35 cellular contexts compared by ENCODE assay signal in the genomic region with DNA sequence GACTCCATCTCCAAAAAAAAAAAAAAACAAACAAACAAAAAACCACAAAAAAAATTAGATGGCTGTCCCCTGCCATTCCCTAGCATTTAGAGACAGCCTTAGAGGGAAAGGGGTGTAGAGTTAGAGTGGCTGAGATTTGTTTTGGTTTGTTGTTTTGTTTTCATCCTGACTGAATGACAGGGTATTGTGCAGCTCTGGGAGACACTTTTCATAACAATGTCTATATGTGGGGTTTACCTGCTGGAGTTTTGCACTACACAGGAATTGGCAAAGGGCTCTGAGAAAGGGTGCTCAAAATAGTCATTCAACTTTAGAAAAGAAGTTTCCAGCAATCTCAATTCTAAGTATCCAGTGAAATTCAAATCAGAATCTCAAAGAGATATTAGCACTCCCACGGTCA.
"Had no signal": no experiment of that assay in that cellular context is flagged by ENCODE, and none has a peak within 500 bp of the region (broad histone marks: within the 10 kb centered on the region; RNA-seq: fewer than 3 reads in every experiment).

No MANE protein-coding gene starts in this region.

- H3K27me3 ChIP-seq: brain microvascular endothelial cell, esophagus squamous epithelium, gastroesophageal sphincter, heart right ventricle had no signal

- DNase-seq: activated CD4-positive, alpha-beta memory T cell treated with anti-CD3 and anti-CD28 coated beads for 36 hours; activated CD4-positive, alpha-beta T cell treated with anti-CD3 and anti-CD28 coated beads for 36 hours; activated CD4-positive, alpha-beta T cell treated with anti-CD3 and anti-CD28 coated beads, Interleukin-2, amount 10 ng/mL, durations not matched to agents 24 days and 14 days; activated CD4-positive, CD25-positive, alpha-beta regulatory T cell; activated CD4-positive, CD25-positive, alpha-beta regulatory T cell treated with anti-CD3 and anti-CD28 coated beads, Interleukin-2, amount 50 U/mL, for 72 hours; activated CD8-positive, alpha-beta memory T cell treated with anti-CD3 and anti-CD28 coated beads, Interleukin-2, amount 10 ng/mL, durations not matched to agents 7 days and 5 days; activated CD8-positive, alpha-beta memory T cell treated with anti-CD3 and anti-CD28 coated beads, Interleukin-2, amount 50 U/mL, for 4 hours; activated CD8-positive, alpha-beta T cell treated with anti-CD3 and anti-CD28 coated beads, Interleukin-2, amount 10 ng/mL, durations not matched to agents 7 days and 5 days; activated effector memory CD4-positive, alpha-beta T cell treated with anti-CD3 and anti-CD28 coated beads, Interleukin-2, amount 50 U/mL, for 16 hours; activated naive CD4-positive, alpha-beta T cell; activated naive CD4-positive, alpha-beta T cell treated with anti-CD3 and anti-CD28 coated beads, Interleukin-2, amount 10 ng/mL, durations not matched to agents 7 days and 5 days; activated naive CD8-positive, alpha-beta T cell treated with anti-CD3 and anti-CD28 coated beads, Interleukin-2, amount 10 ng/mL, durations not matched to agents 7 days and 5 days; activated T-cell treated with anti-CD3 and anti-CD28 coated beads, Interleukin-2, amount 50 U/mL, for 1 hour; activated T-cell treated with anti-CD3 and anti-CD28 coated beads, Interleukin-2, amount 50 U/mL, for 48 hours; amniotic stem cell; anterior cingulate cortex; brain microvascular endothelial cell; dermis blood vessel endothelial cell; effector CD4-positive, alpha-beta T cell; effector memory CD8-positive, alpha-beta T cell; esophagus squamous epithelium; foreskin melanocyte; heart right ventricle; T-helper 1 cell; T-helper 17 cell; T1000; WERI-Rb-1 had no signal

- H3K27ac Mint-ChIP-seq: activated CD4-positive, alpha-beta memory T cell treated with anti-CD3 and anti-CD28 coated beads for 36 hours; activated CD4-positive, alpha-beta T cell treated with anti-CD3 and anti-CD28 coated beads for 36 hours; activated CD4-positive, alpha-beta T cell treated with anti-CD3 and anti-CD28 coated beads, Interleukin-2, amount 10 ng/mL, durations not matched to agents 24 days and 14 days; activated CD8-positive, alpha-beta memory T cell treated with anti-CD3 and anti-CD28 coated beads, Interleukin-2, amount 10 ng/mL, durations not matched to agents 7 days and 5 days; activated CD8-positive, alpha-beta T cell treated with anti-CD3 and anti-CD28 coated beads, Interleukin-2, amount 10 ng/mL, durations not matched to agents 7 days and 5 days; activated naive CD4-positive, alpha-beta T cell treated with anti-CD3 and anti-CD28 coated beads, Interleukin-2, amount 10 ng/mL, durations not matched to agents 7 days and 5 days; activated naive CD4-positive, alpha-beta T cell treated with anti-CD3 and anti-CD28 coated beads, Interleukin-2, amount 50 U/mL, for 72 hours; activated naive CD8-positive, alpha-beta T cell treated with anti-CD3 and anti-CD28 coated beads, Interleukin-2, amount 10 ng/mL, durations not matched to agents 7 days and 5 days; activated T-helper 1 cell treated with anti-CD3 and anti-CD28 coated beads, Interleukin-12 subunit alpha, Interleukin-12 subunit beta, Interleukin-2, Interleukin-4 antibody, amounts not matched to agents 30 ng/mL and 10 ng/mL and 1 ng/mL, durations not matched to agents 14 hours and 24 hours and 36 hours; activated T-helper 2 cell treated with anti-CD3 and anti-CD28 coated beads, Interferon-gamma antibody, Interleukin-2, Interleukin-4, amounts not matched to agents 10 μg/mL and 5 μg/mL and 100 μg/mL, durations not matched to agents 14 hours and 24 hours and 36 hours; effector memory CD8-positive, alpha-beta T cell; T-helper 17 cell; T-helper 2 cell treated with Interferon-gamma antibody and Interleukin-4, amounts not matched to agents 5 μg/mL and 100 μg/mL, for 36 hours had no signal

- H3K9me3 ChIP-seq: esophagus squamous epithelium, gastroesophageal sphincter, heart right ventricle had no signal

- H3K4me1 ChIP-seq: esophagus squamous epithelium, gastroesophageal sphincter, heart right ventricle had no signal

- H3K27ac ChIP-seq: brain microvascular endothelial cell, coronary artery, epithelial cell of prostate, esophagus squamous epithelium, gastroesophageal sphincter, heart right ventricle, WERI-Rb-1 had no signal

- H3K9me3 Mint-ChIP-seq: activated CD4-positive, alpha-beta memory T cell treated with anti-CD3 and anti-CD28 coated beads for 36 hours; activated CD4-positive, alpha-beta T cell treated with anti-CD3 and anti-CD28 coated beads, Interleukin-2, amount 10 ng/mL, durations not matched to agents 24 days and 14 days; activated naive CD4-positive, alpha-beta T cell treated with anti-CD3 and anti-CD28 coated beads, Interleukin-2, amount 10 ng/mL, durations not matched to agents 7 days and 5 days; activated naive CD4-positive, alpha-beta T cell treated with anti-CD3 and anti-CD28 coated beads, Interleukin-2, amount 50 U/mL, for 72 hours; activated naive CD8-positive, alpha-beta T cell treated with anti-CD3 and anti-CD28 coated beads, Interleukin-2, amount 10 ng/mL, durations not matched to agents 7 days and 5 days; activated T-helper 1 cell treated with anti-CD3 and anti-CD28 coated beads, Interleukin-12 subunit alpha, Interleukin-12 subunit beta, Interleukin-2, Interleukin-4 antibody, amounts not matched to agents 30 ng/mL and 10 ng/mL and 1 ng/mL, durations not matched to agents 14 hours and 24 hours and 36 hours; activated T-helper 2 cell treated with anti-CD3 and anti-CD28 coated beads, Interferon-gamma antibody, Interleukin-2, Interleukin-4, amounts not matched to agents 10 μg/mL and 5 μg/mL and 100 μg/mL, durations not matched to agents 14 hours and 24 hours and 36 hours; T-helper 2 cell treated with Interferon-gamma antibody and Interleukin-4, amounts not matched to agents 5 μg/mL and 100 μg/mL, for 36 hours had no signal

- H3K4me3 Mint-ChIP-seq: activated CD4-positive, alpha-beta memory T cell treated with anti-CD3 and anti-CD28 coated beads for 36 hours; activated CD4-positive, alpha-beta T cell treated with anti-CD3 and anti-CD28 coated beads for 36 hours; activated CD4-positive, alpha-beta T cell treated with anti-CD3 and anti-CD28 coated beads, Interleukin-2, amount 10 ng/mL, durations not matched to agents 24 days and 14 days; activated CD8-positive, alpha-beta memory T cell treated with anti-CD3 and anti-CD28 coated beads, Interleukin-2, amount 10 ng/mL, durations not matched to agents 7 days and 5 days; activated CD8-positive, alpha-beta T cell treated with anti-CD3 and anti-CD28 coated beads, Interleukin-2, amount 10 ng/mL, durations not matched to agents 7 days and 5 days; activated naive CD4-positive, alpha-beta T cell treated with anti-CD3 and anti-CD28 coated beads, Interleukin-2, amount 10 ng/mL, durations not matched to agents 7 days and 5 days; activated naive CD8-positive, alpha-beta T cell treated with anti-CD3 and anti-CD28 coated beads, Interleukin-2, amount 10 ng/mL, durations not matched to agents 7 days and 5 days; activated T-helper 1 cell treated with anti-CD3 and anti-CD28 coated beads, Interleukin-12 subunit alpha, Interleukin-12 subunit beta, Interleukin-2, Interleukin-4 antibody, amounts not matched to agents 30 ng/mL and 10 ng/mL and 1 ng/mL, durations not matched to agents 14 hours and 24 hours and 36 hours; central memory CD8-positive, alpha-beta T cell; effector memory CD8-positive, alpha-beta T cell; T-helper 17 cell; T-helper 2 cell treated with Interferon-gamma antibody and Interleukin-4, amounts not matched to agents 5 μg/mL and 100 μg/mL, for 36 hours had no signal

- H3K27me3 Mint-ChIP-seq: activated CD4-positive, alpha-beta memory T cell treated with anti-CD3 and anti-CD28 coated beads for 36 hours; activated CD4-positive, alpha-beta T cell treated with anti-CD3 and anti-CD28 coated beads for 36 hours; activated CD4-positive, alpha-beta T cell treated with anti-CD3 and anti-CD28 coated beads, Interleukin-2, amount 10 ng/mL, durations not matched to agents 24 days and 14 days; activated CD8-positive, alpha-beta memory T cell treated with anti-CD3 and anti-CD28 coated beads, Interleukin-2, amount 10 ng/mL, durations not matched to agents 7 days and 5 days; activated naive CD4-positive, alpha-beta T cell treated with anti-CD3 and anti-CD28 coated beads, Interleukin-2, amount 10 ng/mL, durations not matched to agents 7 days and 5 days; activated naive CD8-positive, alpha-beta T cell treated with anti-CD3 and anti-CD28 coated beads, Interleukin-2, amount 10 ng/mL, durations not matched to agents 7 days and 5 days; central memory CD8-positive, alpha-beta T cell; effector memory CD8-positive, alpha-beta T cell; T-helper 17 cell had no signal

- H3K36me3 ChIP-seq: brain microvascular endothelial cell, esophagus squamous epithelium, gastroesophageal sphincter, heart right ventricle, WERI-Rb-1 had no signal

- H3K4me3 ChIP-seq: coronary artery, esophagus squamous epithelium, gastroesophageal sphincter, heart right ventricle had no signal

- H3K4me1 Mint-ChIP-seq: activated CD4-positive, alpha-beta T cell treated with anti-CD3 and anti-CD28 coated beads for 36 hours; activated CD4-positive, alpha-beta T cell treated with anti-CD3 and anti-CD28 coated beads, Interleukin-2, amount 10 ng/mL, durations not matched to agents 24 days and 14 days; activated CD8-positive, alpha-beta memory T cell treated with anti-CD3 and anti-CD28 coated beads, Interleukin-2, amount 10 ng/mL, durations not matched to agents 7 days and 5 days; activated naive CD4-positive, alpha-beta T cell treated with anti-CD3 and anti-CD28 coated beads, Interleukin-2, amount 10 ng/mL, durations not matched to agents 7 days and 5 days; activated naive CD8-positive, alpha-beta T cell treated with anti-CD3 and anti-CD28 coated beads, Interleukin-2, amount 10 ng/mL, durations not matched to agents 7 days and 5 days; central memory CD8-positive, alpha-beta T cell; T-helper 17 cell had no signal

- ATAC-seq: activated CD4-positive, alpha-beta T cell treated with anti-CD3 and anti-CD28 coated beads for 36 hours; activated CD8-positive, alpha-beta memory T cell treated with anti-CD3 and anti-CD28 coated beads, Interleukin-2, amount 10 ng/mL, durations not matched to agents 7 days and 5 days; activated CD8-positive, alpha-beta T cell treated with anti-CD3 and anti-CD28 coated beads, Interleukin-2, amount 10 ng/mL, durations not matched to agents 7 days and 5 days; activated naive CD4-positive, alpha-beta T cell treated with anti-CD3 and anti-CD28 coated beads, Interleukin-2, amount 50 U/mL, for 72 hours; effector memory CD8-positive, alpha-beta T cell; gastroesophageal sphincter; heart right ventricle; T-helper 17 cell had no signal

- H3K36me3 Mint-ChIP-seq: activated CD4-positive, alpha-beta memory T cell treated with anti-CD3 and anti-CD28 coated beads for 36 hours; activated CD8-positive, alpha-beta memory T cell treated with anti-CD3 and anti-CD28 coated beads, Interleukin-2, amount 10 ng/mL, durations not matched to agents 7 days and 5 days; activated naive CD4-positive, alpha-beta T cell treated with anti-CD3 and anti-CD28 coated beads, Interleukin-2, amount 10 ng/mL, durations not matched to agents 7 days and 5 days; activated naive CD4-positive, alpha-beta T cell treated with anti-CD3 and anti-CD28 coated beads, Interleukin-2, amount 50 U/mL, for 72 hours; activated naive CD8-positive, alpha-beta T cell treated with anti-CD3 and anti-CD28 coated beads, Interleukin-2, amount 10 ng/mL, durations not matched to agents 7 days and 5 days had no signal
